1 cellular context compared by ENCODE assay signal in the genomic region with DNA sequence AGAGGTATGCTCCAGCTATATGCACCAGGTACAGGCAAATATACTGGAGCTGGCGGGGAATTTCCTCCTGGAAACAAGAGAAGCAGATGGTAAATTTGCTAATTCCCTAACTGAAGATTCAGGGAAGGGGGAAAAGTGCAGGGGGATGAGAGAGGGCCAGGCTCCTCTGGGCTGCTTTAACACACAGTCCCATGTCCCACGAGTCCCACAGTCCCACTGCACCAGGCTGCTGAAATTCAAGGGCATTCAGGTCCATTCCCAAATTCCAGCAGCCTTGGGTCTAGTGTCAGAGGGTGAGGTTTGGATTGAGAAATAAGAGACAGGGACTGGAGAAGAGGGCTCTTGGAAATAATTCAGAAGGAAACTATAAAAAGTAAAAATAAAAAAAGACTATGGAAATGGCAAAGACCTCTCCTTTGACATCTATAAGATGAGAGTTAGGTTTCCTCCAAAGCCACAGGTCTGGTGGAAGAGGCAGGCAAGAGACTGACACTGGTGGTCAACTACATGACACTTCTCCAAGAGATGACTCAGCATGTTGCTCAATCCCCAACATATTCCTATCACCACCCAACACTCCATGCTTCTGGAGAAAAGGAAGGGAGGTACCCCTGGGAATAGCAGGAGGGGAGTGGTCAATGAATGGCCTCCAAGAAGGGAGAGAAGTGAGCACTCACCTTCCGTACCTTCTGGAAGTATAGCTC.
TF ChIP-seq lines count a peak whose summit lies in the region.

No MANE protein-coding gene starts in this region.

TF ChIP-seq in HepG2, 621 proteins besides CTCF, POLR2A, EP300 and RAD21 (continued from another document):
- TF ChIP-seq, protein P1, sequence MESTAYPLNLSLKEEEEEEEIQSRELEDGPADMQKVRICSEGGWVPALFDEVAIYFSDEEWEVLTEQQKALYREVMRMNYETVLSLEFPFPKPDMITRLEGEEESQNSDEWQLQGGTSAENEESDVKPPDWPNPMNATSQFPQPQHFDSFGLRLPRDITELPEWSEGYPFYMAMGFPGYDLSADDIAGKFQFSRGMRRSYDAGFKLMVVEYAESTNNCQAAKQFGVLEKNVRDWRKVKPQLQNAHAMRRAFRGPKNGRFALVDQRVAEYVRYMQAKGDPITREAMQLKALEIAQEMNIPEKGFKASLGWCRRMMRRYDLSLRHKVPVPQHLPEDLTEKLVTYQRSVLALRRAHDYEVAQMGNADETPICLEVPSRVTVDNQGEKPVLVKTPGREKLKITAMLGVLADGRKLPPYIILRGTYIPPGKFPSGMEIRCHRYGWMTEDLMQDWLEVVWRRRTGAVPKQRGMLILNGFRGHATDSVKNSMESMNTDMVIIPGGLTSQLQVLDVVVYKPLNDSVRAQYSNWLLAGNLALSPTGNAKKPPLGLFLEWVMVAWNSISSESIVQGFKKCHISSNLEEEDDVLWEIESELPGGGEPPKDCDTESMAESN (CRISPR knock-in tag; conservative IDR thresholded peaks at IDR 0.05) = no peak
- TF ChIP-seq CEBPB (IDR thresholded peaks at IDR 0.05; ENCODE audit: borderline replicate concordance, low read depth, low read length) (peak; percentile 84), ZNF180 (CRISPR knock-in tag; IDR thresholded peaks at IDR 0.05; ENCODE audit: borderline replicate concordance, low read depth) (no peak), ZNF644 (CRISPR knock-in tag; IDR thresholded peaks at IDR 0.05; ENCODE audit: low read depth) (0 out of 2 replicates have a peak, but pooled peaks have one; percentile 51), JDP2 (CRISPR knock-in tag; IDR thresholded peaks at IDR 0.05; ENCODE audit: borderline replicate concordance) (no peak), SALL1 (CRISPR knock-in tag; IDR thresholded peaks at IDR 0.05) (no peak), ZBTB42 (CRISPR knock-in tag; IDR thresholded peaks at IDR 0.05) (no peak), MAFK (conservative IDR thresholded peaks at IDR 0.05 in 1 of 2, IDR thresholded peaks at IDR 0.05 in 1 of 2; ENCODE audit: low read length in 2 of 2) (peak; percentile 85 to 91), ONECUT2 (CRISPR knock-in tag; IDR thresholded peaks at IDR 0.05) (no peak), GATAD2A (CRISPR knock-in tag; IDR thresholded peaks at IDR 0.05) (0 out of 2 replicates have a peak, but pooled peaks have one; percentile 12), SAP130 (CRISPR knock-in tag; IDR thresholded peaks at IDR 0.05; ENCODE audit: low read depth) (peak; percentile 43), FOXK2 (IDR thresholded peaks at IDR 0.05) (no peak), FOXA3 (CRISPR knock-in tag; IDR thresholded peaks at IDR 0.05) (0 out of 2 replicates have a peak, but pooled peaks have one; percentile 5), ZNF572 (CRISPR knock-in tag; IDR thresholded peaks at IDR 0.05) (no peak), SYNCRIP (IDR thresholded peaks at IDR 0.05; ENCODE audit: insufficient read depth, low read depth, low read length) (no peak), MAFF (IDR thresholded peaks at IDR 0.05; ENCODE audit: low read depth, low read length) (peak; percentile 71), HCFC1 (IDR thresholded peaks at IDR 0.05; ENCODE audit: low read depth, low read length) (no peak), HDAC1 (CRISPR knock-in tag; IDR thresholded peaks at IDR 0.05) (no peak), ZNF792 (CRISPR knock-in tag; IDR thresholded peaks at IDR 0.05) (no peak), THAP11 (CRISPR knock-in tag; IDR thresholded peaks at IDR 0.05) (no peak), ZSCAN22 (CRISPR knock-in tag; IDR thresholded peaks at IDR 0.05) (peak; percentile 81; the same call in 1 of the 2 replicates), ZNF781 (CRISPR knock-in tag; IDR thresholded peaks at IDR 0.05; ENCODE audit: borderline replicate concordance, not compliant biosample characterization) (no peak), MAFG (CRISPR knock-in tag; IDR thresholded peaks at IDR 0.05) (peak; percentile 75), ZNF670 (CRISPR knock-in tag; IDR thresholded peaks at IDR 0.05; ENCODE audit: borderline replicate concordance) (no peak), ZNF138 (CRISPR knock-in tag; IDR thresholded peaks at IDR 0.05; ENCODE audit: low read depth) (no peak)
- TF ChIP-seq, protein P2, sequence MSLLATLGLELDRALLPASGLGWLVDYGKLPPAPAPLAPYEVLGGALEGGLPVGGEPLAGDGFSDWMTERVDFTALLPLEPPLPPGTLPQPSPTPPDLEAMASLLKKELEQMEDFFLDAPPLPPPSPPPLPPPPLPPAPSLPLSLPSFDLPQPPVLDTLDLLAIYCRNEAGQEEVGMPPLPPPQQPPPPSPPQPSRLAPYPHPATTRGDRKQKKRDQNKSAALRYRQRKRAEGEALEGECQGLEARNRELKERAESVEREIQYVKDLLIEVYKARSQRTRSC (CRISPR knock-in tag; IDR thresholded peaks at IDR 0.05; ENCODE audit: low read depth) = no peak
- TF ChIP-seq, protein P3, sequence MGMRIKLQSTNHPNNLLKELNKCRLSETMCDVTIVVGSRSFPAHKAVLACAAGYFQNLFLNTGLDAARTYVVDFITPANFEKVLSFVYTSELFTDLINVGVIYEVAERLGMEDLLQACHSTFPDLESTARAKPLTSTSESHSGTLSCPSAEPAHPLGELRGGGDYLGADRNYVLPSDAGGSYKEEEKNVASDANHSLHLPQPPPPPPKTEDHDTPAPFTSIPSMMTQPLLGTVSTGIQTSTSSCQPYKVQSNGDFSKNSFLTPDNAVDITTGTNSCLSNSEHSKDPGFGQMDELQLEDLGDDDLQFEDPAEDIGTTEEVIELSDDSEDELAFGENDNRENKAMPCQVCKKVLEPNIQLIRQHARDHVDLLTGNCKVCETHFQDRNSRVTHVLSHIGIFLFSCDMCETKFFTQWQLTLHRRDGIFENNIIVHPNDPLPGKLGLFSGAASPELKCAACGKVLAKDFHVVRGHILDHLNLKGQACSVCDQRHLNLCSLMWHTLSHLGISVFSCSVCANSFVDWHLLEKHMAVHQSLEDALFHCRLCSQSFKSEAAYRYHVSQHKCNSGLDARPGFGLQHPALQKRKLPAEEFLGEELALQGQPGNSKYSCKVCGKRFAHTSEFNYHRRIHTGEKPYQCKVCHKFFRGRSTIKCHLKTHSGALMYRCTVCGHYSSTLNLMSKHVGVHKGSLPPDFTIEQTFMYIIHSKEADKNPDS (CRISPR knock-in tag; IDR thresholded peaks at IDR 0.05) = no peak
- TF ChIP-seq, protein P4, sequence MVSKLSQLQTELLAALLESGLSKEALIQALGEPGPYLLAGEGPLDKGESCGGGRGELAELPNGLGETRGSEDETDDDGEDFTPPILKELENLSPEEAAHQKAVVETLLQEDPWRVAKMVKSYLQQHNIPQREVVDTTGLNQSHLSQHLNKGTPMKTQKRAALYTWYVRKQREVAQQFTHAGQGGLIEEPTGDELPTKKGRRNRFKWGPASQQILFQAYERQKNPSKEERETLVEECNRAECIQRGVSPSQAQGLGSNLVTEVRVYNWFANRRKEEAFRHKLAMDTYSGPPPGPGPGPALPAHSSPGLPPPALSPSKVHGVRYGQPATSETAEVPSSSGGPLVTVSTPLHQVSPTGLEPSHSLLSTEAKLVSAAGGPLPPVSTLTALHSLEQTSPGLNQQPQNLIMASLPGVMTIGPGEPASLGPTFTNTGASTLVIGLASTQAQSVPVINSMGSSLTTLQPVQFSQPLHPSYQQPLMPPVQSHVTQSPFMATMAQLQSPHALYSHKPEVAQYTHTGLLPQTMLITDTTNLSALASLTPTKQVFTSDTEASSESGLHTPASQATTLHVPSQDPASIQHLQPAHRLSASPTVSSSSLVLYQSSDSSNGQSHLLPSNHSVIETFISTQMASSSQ (IDR thresholded peaks at IDR 0.05; ENCODE audit: low read depth) = no peak
- TF ChIP-seq, protein P4 (CRISPR knock-in tag; IDR thresholded peaks at IDR 0.05; ENCODE audit: borderline replicate concordance) = no peak
- TF ChIP-seq, protein P5, sequence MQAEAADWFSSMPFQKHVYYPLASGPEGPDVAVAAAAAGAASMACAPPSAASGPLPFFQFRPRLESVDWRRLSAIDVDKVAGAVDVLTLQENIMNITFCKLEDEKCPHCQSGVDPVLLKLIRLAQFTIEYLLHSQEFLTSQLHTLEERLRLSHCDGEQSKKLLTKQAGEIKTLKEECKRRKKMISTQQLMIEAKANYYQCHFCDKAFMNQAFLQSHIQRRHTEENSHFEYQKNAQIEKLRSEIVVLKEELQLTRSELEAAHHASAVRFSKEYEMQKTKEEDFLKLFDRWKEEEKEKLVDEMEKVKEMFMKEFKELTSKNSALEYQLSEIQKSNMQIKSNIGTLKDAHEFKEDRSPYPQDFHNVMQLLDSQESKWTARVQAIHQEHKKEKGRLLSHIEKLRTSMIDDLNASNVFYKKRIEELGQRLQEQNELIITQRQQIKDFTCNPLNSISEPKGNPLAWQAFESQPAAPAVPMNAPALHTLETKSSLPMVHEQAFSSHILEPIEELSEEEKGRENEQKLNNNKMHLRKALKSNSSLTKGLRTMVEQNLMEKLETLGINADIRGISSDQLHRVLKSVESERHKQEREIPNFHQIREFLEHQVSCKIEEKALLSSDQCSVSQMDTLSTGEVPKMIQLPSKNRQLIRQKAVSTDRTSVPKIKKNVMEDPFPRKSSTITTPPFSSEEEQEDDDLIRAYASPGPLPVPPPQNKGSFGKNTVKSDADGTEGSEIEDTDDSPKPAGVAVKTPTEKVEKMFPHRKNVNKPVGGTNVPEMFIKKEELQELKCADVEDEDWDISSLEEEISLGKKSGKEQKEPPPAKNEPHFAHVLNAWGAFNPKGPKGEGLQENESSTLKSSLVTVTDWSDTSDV (CRISPR knock-in tag; IDR thresholded peaks at IDR 0.05) = no peak
- TF ChIP-seq, protein P6, sequence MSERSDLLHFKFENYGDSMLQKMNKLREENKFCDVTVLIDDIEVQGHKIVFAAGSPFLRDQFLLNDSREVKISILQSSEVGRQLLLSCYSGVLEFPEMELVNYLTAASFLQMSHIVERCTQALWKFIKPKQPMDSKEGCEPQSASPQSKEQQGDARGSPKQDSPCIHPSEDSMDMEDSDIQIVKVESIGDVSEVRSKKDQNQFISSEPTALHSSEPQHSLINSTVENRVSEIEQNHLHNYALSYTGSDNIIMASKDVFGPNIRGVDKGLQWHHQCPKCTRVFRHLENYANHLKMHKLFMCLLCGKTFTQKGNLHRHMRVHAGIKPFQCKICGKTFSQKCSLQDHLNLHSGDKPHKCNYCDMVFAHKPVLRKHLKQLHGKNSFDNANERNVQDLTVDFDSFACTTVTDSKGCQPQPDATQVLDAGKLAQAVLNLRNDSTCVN (CRISPR knock-in tag; IDR thresholded peaks at IDR 0.05; ENCODE audit: borderline replicate concordance) = no peak
- TF ChIP-seq, protein P7, sequence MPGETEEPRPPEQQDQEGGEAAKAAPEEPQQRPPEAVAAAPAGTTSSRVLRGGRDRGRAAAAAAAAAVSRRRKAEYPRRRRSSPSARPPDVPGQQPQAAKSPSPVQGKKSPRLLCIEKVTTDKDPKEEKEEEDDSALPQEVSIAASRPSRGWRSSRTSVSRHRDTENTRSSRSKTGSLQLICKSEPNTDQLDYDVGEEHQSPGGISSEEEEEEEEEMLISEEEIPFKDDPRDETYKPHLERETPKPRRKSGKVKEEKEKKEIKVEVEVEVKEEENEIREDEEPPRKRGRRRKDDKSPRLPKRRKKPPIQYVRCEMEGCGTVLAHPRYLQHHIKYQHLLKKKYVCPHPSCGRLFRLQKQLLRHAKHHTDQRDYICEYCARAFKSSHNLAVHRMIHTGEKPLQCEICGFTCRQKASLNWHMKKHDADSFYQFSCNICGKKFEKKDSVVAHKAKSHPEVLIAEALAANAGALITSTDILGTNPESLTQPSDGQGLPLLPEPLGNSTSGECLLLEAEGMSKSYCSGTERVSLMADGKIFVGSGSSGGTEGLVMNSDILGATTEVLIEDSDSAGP (CRISPR knock-in tag; IDR thresholded peaks at IDR 0.05; ENCODE audit: borderline replicate concordance) = no peak
- TF ChIP-seq, protein P8, sequence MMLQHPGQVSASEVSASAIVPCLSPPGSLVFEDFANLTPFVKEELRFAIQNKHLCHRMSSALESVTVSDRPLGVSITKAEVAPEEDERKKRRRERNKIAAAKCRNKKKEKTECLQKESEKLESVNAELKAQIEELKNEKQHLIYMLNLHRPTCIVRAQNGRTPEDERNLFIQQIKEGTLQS (CRISPR knock-in tag; IDR thresholded peaks at IDR 0.05) = 0 out of 2 replicates have a peak, but pooled peaks have one; percentile 67
